In the genomic region with DNA sequence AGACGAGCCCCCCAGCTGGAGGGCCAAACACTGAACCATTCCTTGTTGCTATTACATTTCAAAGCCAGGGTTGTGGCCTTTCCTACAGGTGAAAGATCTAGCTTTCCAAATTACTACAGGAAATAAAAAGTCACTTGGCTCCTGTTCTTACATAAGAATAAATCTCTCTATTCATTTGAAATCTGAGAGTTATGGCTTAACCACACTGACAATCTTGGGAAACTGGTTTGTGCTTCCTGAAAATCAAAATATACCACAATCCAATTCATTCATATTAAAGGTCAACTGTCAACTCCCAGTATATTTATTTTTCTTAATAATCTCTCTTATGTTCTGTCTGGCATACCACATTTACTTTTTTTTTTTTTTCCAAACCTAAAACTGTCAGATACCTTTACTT, we compare ENCODE assay signal across 12 cellular contexts.
"Had no signal": no experiment of that assay in that cellular context is flagged by ENCODE, and none has a peak within 500 bp of the region (broad histone marks: within the 10 kb centered on the region; RNA-seq: fewer than 3 reads in every experiment).

No MANE protein-coding gene starts in this region.

- H3K4me3 ChIP-seq: colonic mucosa, right lobe of liver, stomach, testis had no signal

- FAIRE-seq: frontal cortex, kidney had no signal

- H3K9me3 ChIP-seq: colonic mucosa, right lobe of liver, stomach, testis had no signal

- H3K27me3 ChIP-seq: colonic mucosa, right lobe of liver, stomach, testis had no signal

- H3K4me1 ChIP-seq: colonic mucosa, right lobe of liver, testis had no signal

- H3K27me3 Mint-ChIP-seq: activated CD4-positive, alpha-beta memory T cell treated with anti-CD3 and anti-CD28 coated beads, Interleukin-2, amount 10 ng/mL, durations not matched to agents 7 days and 5 days; activated naive CD4-positive, alpha-beta T cell treated with anti-CD3 and anti-CD28 coated beads, Interleukin-2, amount 10 ng/mL, durations not matched to agents 7 days and 5 days; activated T-cell treated with anti-CD3 and anti-CD28 coated beads, Interleukin-2, amount 50 U/mL, for 24 hours had no signal

- DNase-seq: activated CD4-positive, alpha-beta memory T cell treated with anti-CD3 and anti-CD28 coated beads, Interleukin-2, amount 10 ng/mL, durations not matched to agents 7 days and 5 days; activated naive CD4-positive, alpha-beta T cell treated with anti-CD3 and anti-CD28 coated beads, Interleukin-2, amount 10 ng/mL, durations not matched to agents 7 days and 5 days; activated T-cell treated with anti-CD3 and anti-CD28 coated beads, Interleukin-2, amount 50 U/mL, for 24 hours; central memory CD4-positive, alpha-beta T cell; colonic mucosa; kidney; right lobe of liver; stomach; T-helper 1 cell; T1000; testis had no signal

- H3K27ac Mint-ChIP-seq: activated CD4-positive, alpha-beta memory T cell treated with anti-CD3 and anti-CD28 coated beads, Interleukin-2, amount 10 ng/mL, durations not matched to agents 7 days and 5 days; activated naive CD4-positive, alpha-beta T cell treated with anti-CD3 and anti-CD28 coated beads, Interleukin-2, amount 10 ng/mL, durations not matched to agents 7 days and 5 days; activated T-cell treated with anti-CD3 and anti-CD28 coated beads, Interleukin-2, amount 50 U/mL, for 24 hours had no signal

- H3K4me1 Mint-ChIP-seq: activated naive CD4-positive, alpha-beta T cell treated with anti-CD3 and anti-CD28 coated beads, Interleukin-2, amount 10 ng/mL, durations not matched to agents 7 days and 5 days had no signal

- H3K9me3 Mint-ChIP-seq: activated CD4-positive, alpha-beta memory T cell treated with anti-CD3 and anti-CD28 coated beads, Interleukin-2, amount 10 ng/mL, durations not matched to agents 7 days and 5 days; activated naive CD4-positive, alpha-beta T cell treated with anti-CD3 and anti-CD28 coated beads, Interleukin-2, amount 10 ng/mL, durations not matched to agents 7 days and 5 days; activated T-cell treated with anti-CD3 and anti-CD28 coated beads, Interleukin-2, amount 50 U/mL, for 24 hours had no signal

- H3K4me3 Mint-ChIP-seq: activated CD4-positive, alpha-beta memory T cell treated with anti-CD3 and anti-CD28 coated beads, Interleukin-2, amount 10 ng/mL, durations not matched to agents 7 days and 5 days; activated naive CD4-positive, alpha-beta T cell treated with anti-CD3 and anti-CD28 coated beads, Interleukin-2, amount 10 ng/mL, durations not matched to agents 7 days and 5 days; activated T-cell treated with anti-CD3 and anti-CD28 coated beads, Interleukin-2, amount 50 U/mL, for 24 hours had no signal

- H3K36me3 ChIP-seq: colonic mucosa had no signal

- H3K27ac ChIP-seq: colonic mucosa, right lobe of liver, testis had no signal
